Comparison of ENCODE assay signal across 2 cellular contexts in genomic region chr6:126842769-126843168, GRCh38.
A peak's percentile ranks its signal among the peaks of the same experiment; 100 is the strongest.
TF ChIP-seq lines count a peak whose summit lies in the region.

No MANE protein-coding gene starts in this region.

TF ChIP-seq in HepG2, 621 proteins besides CTCF, POLR2A, EP300 and RAD21 (continued from another document):
- TF ChIP-seq MAFK (conservative IDR thresholded peaks at IDR 0.05 in 1 of 2, IDR thresholded peaks at IDR 0.05 in 1 of 2; ENCODE audit: low read length in 2 of 2), result peak; percentile 75 to 87
- no peak for TF ChIP-seq E2F1 (CRISPR knock-in tag; IDR thresholded peaks at IDR 0.05)
- TF ChIP-seq MAFF (IDR thresholded peaks at IDR 0.05; ENCODE audit: low read depth, low read length), result peak; percentile 68

TF ChIP-seq in A549, 52 proteins besides CTCF, POLR2A, EP300 and RAD21:
- no peak for TF ChIP-seq USF2 (IDR thresholded peaks at IDR 0.05)
- peak; percentile 51 for TF ChIP-seq MAFK (IDR thresholded peaks at IDR 0.05; ENCODE audit: partially characterized antibody)
